ENCODE assay signal across 8 cellular contexts in genomic region chr18:56650944-56651770, GRCh38. TPM values are rescaled to one million over a fixed set of nuclear protein-coding genes. Genes with fewer than 3 reads are reported as not detected.
DNase-seq lines count a peak whose midpoint lies in the region; ATAC-seq, FAIRE-seq and TF ChIP-seq lines count a peak whose summit lies in the region.

Gene WDR7 (plus strand): TSS chr18:56651359. CDS start chr18:56672516, 21,157 bp downstream.

- H3K4me3 ChIP-seq in choroid plexus epithelial cell (ENCODE audit: low read depth, low read length) = peak within 1 kb of the TSS; percentile 77
- H3K4me3 ChIP-seq in kidney (ENCODE audit: low read length in 2 of 2) = peak within 1 kb of the TSS; percentile 89 to 93

- peak; percentile 57 for FAIRE-seq in kidney (lab: Jason Lieb, UNC)

- peaks cover 6% of the 10 kb centered on the region in 2 donors for H3K4me1 ChIP-seq in kidney (ENCODE audit: control insufficient read depth in 1 of 2, insufficient read depth in 1 of 2, low read depth in 1 of 2, low read length in 2 of 2)

- H3K36me3 ChIP-seq in kidney (ENCODE audit: control insufficient read depth in 1 of 2, insufficient read depth in 2 of 2, low read length in 2 of 2) = no peaks in the 10 kb centered on the region

- TF ChIP-seq CTCF in choroid plexus epithelial cell (conservative IDR thresholded peaks at IDR 0.05; ENCODE audit: low read depth, low read length) (no peak), kidney (IDR thresholded peaks at IDR 0.05; ENCODE audit: borderline replicate concordance, extremely low read depth, insufficient read depth) (peak; percentile 7)

- DNase-seq in AML-193 (lab: John Stamatoyannopoulos, UW) = peak; percentile 92 to 93
- peak; percentile 97 for DNase-seq in NCI-H510A treated with DMSO at 0.1 percent for 48 hours (lab: John Stamatoyannopoulos, UW)
- peak; percentile 89 to 94 for DNase-seq in activated CD4-positive, alpha-beta T cell treated with anti-CD3 and anti-CD28 coated beads for 24 hours (ENCODE audit: low read depth in 2 of 2)
- DNase-seq in choroid plexus epithelial cell (ENCODE audit: low read depth) = peak; percentile 99
- DNase-seq in kidney = peak; percentile 99
- peak; percentile 95 for DNase-seq in stimulated activated CD4-positive, alpha-beta T cell treated with anti-CD3 and anti-CD28 coated beads, Interleukin-15, amount 100 ng/mL, for 24 hours

- TF ChIP-seq POLR2A in GM19193 (IDR thresholded peaks at IDR 0.05; ENCODE audit: extremely low read depth, insufficient read depth, insufficient read length) = peak; percentile 76

- H3K27ac ChIP-seq in kidney (ENCODE audit: low read depth in 2 of 2, low read length in 2 of 2) = peak within 1 kb of the TSS; percentile 79 to 83

- peak within 1 kb of the TSS; percentile 86 to 97 for H3K9ac ChIP-seq in kidney (ENCODE audit: low read length in 2 of 2)

- intact Hi-C loops in kidney (cut with DNase I) = no loop called here

- H3K9me3 ChIP-seq in kidney (ENCODE audit: control insufficient read depth in 1 of 2, low read length in 2 of 2) = no peaks in the 10 kb centered on the region

- ATAC-seq in HG03439 (IDR thresholded peaks at IDR 0.05; ENCODE audit: unreplicated experiment) = peak; percentile 98

RNA-seq across cellular contexts. Expression of gene WDR7, which starts in this region (rescaled TPM):
- total RNA-seq in kidney = 34.4 TPM
- polyA plus RNA-seq in kidney (ENCODE audit: insufficient read depth, low read depth, low replicate concordance) = 7.3 TPM

Comparison
In these comparisons a context has a peak if more than half of its experiments do, and no peak if none do; other contexts are left out.
1. Peak in every context shown above with its lines: DNase-seq, ATAC-seq, H3K4me3 ChIP-seq and H3K27ac ChIP-seq.